8 cellular contexts compared by ENCODE assay signal in the genomic region with DNA sequence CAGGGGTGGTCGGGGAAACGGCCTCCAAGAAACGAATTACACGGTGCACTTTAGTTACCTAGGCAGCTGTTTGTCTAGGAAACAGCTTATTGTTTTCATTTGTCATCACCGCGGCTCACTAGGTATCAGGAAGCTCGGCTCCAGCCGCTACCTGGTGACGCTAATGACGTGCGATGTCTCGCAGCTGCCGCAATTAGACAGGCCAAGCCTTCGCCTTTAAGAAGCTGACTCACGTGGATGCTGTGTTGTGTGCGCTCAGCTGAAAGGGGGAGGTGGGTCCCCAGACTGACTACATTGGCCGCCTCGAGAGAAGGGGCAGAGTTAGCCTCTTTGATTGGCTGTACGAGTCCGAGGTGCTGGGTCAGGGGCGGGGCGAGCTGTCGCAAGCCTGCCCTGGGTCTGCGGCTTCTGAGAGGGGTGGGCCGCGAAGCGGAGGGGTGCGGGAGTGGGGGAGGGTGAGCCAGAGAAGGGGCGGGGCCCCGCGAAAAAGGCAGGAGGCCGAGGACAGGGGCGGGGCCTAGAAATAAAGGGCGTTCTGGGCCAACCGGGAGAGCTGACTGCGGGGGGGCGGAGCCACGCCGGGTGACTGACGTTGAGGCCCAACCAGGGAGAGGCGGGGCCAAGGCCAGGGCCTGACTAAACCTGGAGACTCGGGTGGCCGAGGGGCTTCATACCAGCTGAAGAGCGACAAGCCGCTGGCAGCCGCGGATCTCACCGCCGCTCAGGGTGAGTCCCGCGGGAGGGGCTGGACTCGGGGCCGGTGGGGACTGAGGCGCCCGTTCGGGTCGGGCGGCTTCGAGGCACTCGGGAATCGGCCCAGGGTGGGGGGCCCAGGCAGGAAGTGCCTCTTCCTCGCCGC. TPM values are rescaled to one million over a fixed set of nuclear protein-coding genes. Genes with fewer than 3 reads are reported as not detected.
DNase-seq lines count a peak whose midpoint lies in the region; ATAC-seq and TF ChIP-seq lines count a peak whose summit lies in the region.

Gene YPEL5, plus strand, starts transcription at position 671 of the 859 bp plus-strand sequence. CDS start 9,645 bp downstream, outside the sequence.

- H3K4me3 Mint-ChIP-seq in Calu3 (ENCODE audit: low read depth, unreplicated experiment), result peak within 1 kb of the TSS; percentile 74

- in situ Hi-C loops in endometrial microvascular endothelial cells (cut with HindIII; ENCODE audit: inconsistent ontology term, low pct_unique_long_range_greater_than_20kb, low sequenced_read_pairs), result no loop called here

- no peaks in the 10 kb centered on the region for H3K9me2 ChIP-seq in OCI-LY1 (ENCODE audit: low read depth, low read length)

- H3K36me3 ChIP-seq in HUES64 (ENCODE audit: insufficient read depth, low read length) (no peaks in the 10 kb centered on the region), OCI-LY1 (ENCODE audit: insufficient read depth, low read length) (no peaks in the 10 kb centered on the region)

- under 1% methylated on average over 63 of the region's 63 CpGs for WGBS in HUES64

- H3K4me1 ChIP-seq in HUES64 (ENCODE audit: insufficient read depth, low read length) (peaks cover 42% of the 10 kb centered on the region), OCI-LY1 (ENCODE audit: insufficient read depth, low read length, severe bottlenecking) (peaks cover 34% of the 10 kb centered on the region)

- H3K9ac ChIP-seq in HUES64 (ENCODE audit: low read depth, low read length) (peak within 1 kb of the TSS; percentile 74), OCI-LY1 (ENCODE audit: low read length) (peak within 1 kb of the TSS; percentile 68)

- intact Hi-C loops in Calu3 (cut with micrococcal nuclease; ENCODE audit: unreplicated experiment), result no loop called here

- DNase-seq in Calu3 (peak; percentile 99), mesenteric fat pad (ENCODE audit: low spot score) (peak; percentile 99)
- DNase-seq in activated CD8-positive, alpha-beta memory T cell treated with anti-CD3 and anti-CD28 coated beads, Interleukin-2, amount 50 U/mL, for 4 hours, result peak; percentile 99
- peak; percentile 95 for DNase-seq in stimulated activated CD8-positive, alpha-beta memory T cell treated with anti-CD3 and anti-CD28 coated beads, Interleukin-15, amount 100 ng/mL, for 24 hours (ENCODE audit: low read depth)

- H3K9me3 ChIP-seq in HUES64 (ENCODE audit: insufficient read depth, low read depth, low read length), result no peaks in the 10 kb centered on the region
- H3K9me3 ChIP-seq in OCI-LY1 (ENCODE audit: low read length), result no peaks in the 10 kb centered on the region

- TF ChIP-seq CTCF in Calu3 (IDR thresholded peaks at IDR 0.05; ENCODE audit: unreplicated experiment) (no peak), OCI-LY1 (IDR thresholded peaks at IDR 0.05; ENCODE audit: low read length) (no peak)

- peak; percentile 91 for ATAC-seq in GM21447 (IDR thresholded peaks at IDR 0.05; ENCODE audit: unreplicated experiment)

- H3K79me2 ChIP-seq in OCI-LY1 (ENCODE audit: insufficient read depth, low read length), result no peaks in the 10 kb centered on the region

- CTCF ChIA-PET in Calu3 (lab: Charles Lee), result interaction anchor here (0.5 to 1.5 kb wide), 5 partner anchors 18 to 1252 kb away, joined by 3 to 8 read pairs (median 4); partner anchors contain the start of gene WDR43

- peak within 1 kb of the TSS; percentile 75 for H3K4me3 ChIP-seq in HUES64 (ENCODE audit: low read length)
- peak within 1 kb of the TSS; percentile 68 for H3K4me3 ChIP-seq in OCI-LY1 (ENCODE audit: low read depth, low read length, poor library complexity, severe bottlenecking)

- H3K27me3 ChIP-seq in HUES64 (ENCODE audit: insufficient read depth, low read length), result peaks cover 9% of the 10 kb centered on the region; the same call in 1 of the 2 replicates
- no peaks in the 10 kb centered on the region for H3K27me3 ChIP-seq in OCI-LY1 (ENCODE audit: insufficient read depth, low read length)

- peaks cover 20% of the 10 kb centered on the region for H3K36me3 Mint-ChIP-seq in Calu3 (ENCODE audit: insufficient read depth, unreplicated experiment)

- BruUV-seq in Calu3 (replicated peaks; lab: Mats Ljungman, UMichigan), result no TSS peak

- H3K4me2 ChIP-seq in OCI-LY1 (ENCODE audit: low read length), result peak within 1 kb of the TSS; percentile 84

- H3K4me1 Mint-ChIP-seq in Calu3 (ENCODE audit: low read depth, unreplicated experiment), result peaks cover 8% of the 10 kb centered on the region

- H4K20me1 ChIP-seq in OCI-LY1 (ENCODE audit: insufficient read depth, low read length), result no peaks in the 10 kb centered on the region

- peaks cover 25% of the 10 kb centered on the region for H3K27me3 Mint-ChIP-seq in Calu3 (ENCODE audit: unreplicated experiment)

- no peaks in the 10 kb centered on the region for H3K9me3 Mint-ChIP-seq in Calu3 (ENCODE audit: low read depth, unreplicated experiment)

- H3K27ac ChIP-seq in HUES64 (ENCODE audit: low read depth, low read length) (peak within 1 kb of the TSS; percentile 94), OCI-LY1 (ENCODE audit: low read depth, low read length, poor library complexity, severe bottlenecking) (peak within 1 kb of the TSS; percentile 51)

- H3K27ac Mint-ChIP-seq in Calu3 (ENCODE audit: unreplicated experiment), result peak within 1 kb of the TSS; percentile 87

- H3F3A ChIP-seq in OCI-LY1 (ENCODE audit: insufficient read depth, low read length), result peaks cover 10% of the 10 kb centered on the region; the same call in 1 of the 2 replicates

- H2AFZ ChIP-seq in OCI-LY1 (ENCODE audit: low read length), result peak within 1 kb of the TSS; percentile 98; the same call in 1 of the 2 replicates

RNA-seq across cellular contexts. Expression of gene YPEL5, which starts in this region (rescaled TPM):
- total RNA-seq in Calu3 (2022) (23.0 and 27.4 TPM in 2 replicates), endometrial microvascular endothelial cells (ENCODE audit: inconsistent ontology term) (63.3 TPM), mesenteric fat pad (124 TPM)
- polyA plus RNA-seq in HUES64 (2013, experiment 1 of 2), result 25.7 TPM
- 29.4 TPM for polyA plus RNA-seq in HUES64 (2013, experiment 2 of 2)

Comparison
In these comparisons a context has a peak if more than half of its experiments do, and no peak if none do; other contexts are left out.
1. Peak in every context shown above with its lines: DNase-seq, ATAC-seq, H3K4me3 ChIP-seq and H3K27ac ChIP-seq.